In genomic region chr6:23983691-23984090, GRCh38 we compare ENCODE assay signal across 27 cellular contexts.
"Had no signal": no experiment of that assay in that cellular context is flagged by ENCODE, and none has a peak within 500 bp of the region (broad histone marks: within the 10 kb centered on the region; RNA-seq: fewer than 3 reads in every experiment).

No MANE protein-coding gene starts in this region.

- H3K36me3 Mint-ChIP-seq: immature natural killer cell; naive B cell; natural killer cell treated with Interleukin-12 subunit alpha and Interleukin-12 subunit beta and Interleukin-15 and Interleukin-18, amount 100 ng/mL, for 72 hours had no signal

- H3K4me3 ChIP-seq: dorsolateral prefrontal cortex, lower lobe of right lung, prostate gland, right atrium auricular region, smooth muscle cell, suprapubic skin, transverse colon, upper lobe of right lung, uterus had no signal

- H3K27me3 ChIP-seq: right atrium auricular region, suprapubic skin, transverse colon, upper lobe of right lung, uterus had no signal

- H3K4me3 Mint-ChIP-seq: immature natural killer cell; naive B cell; natural killer cell treated with Interleukin-12 subunit alpha and Interleukin-12 subunit beta and Interleukin-15 and Interleukin-18, amount 100 ng/mL, for 72 hours; neural crest cell; stimulated activated naive CD8-positive, alpha-beta T cell treated with anti-CD3 and anti-CD28 coated beads, Interleukin-15, amount 100 ng/mL, for 72 hours had no signal

- H3K4me2 ChIP-seq: smooth muscle cell had no signal

- H3K27ac ChIP-seq: dorsolateral prefrontal cortex, lower lobe of right lung, prostate gland, right atrium auricular region, suprapubic skin, transverse colon, upper lobe of right lung, uterus had no signal

- H3K9me3 ChIP-seq: lower lobe of right lung, prostate gland, right atrium auricular region, suprapubic skin, transverse colon, upper lobe of right lung, uterus had no signal

- H3K27me3 Mint-ChIP-seq: natural killer cell treated with Interleukin-12 subunit alpha and Interleukin-12 subunit beta and Interleukin-15 and Interleukin-18, amount 100 ng/mL, for 72 hours; stimulated activated naive CD8-positive, alpha-beta T cell treated with anti-CD3 and anti-CD28 coated beads, Interleukin-15, amount 100 ng/mL, for 72 hours had no signal

- H3K4me1 ChIP-seq: lower lobe of right lung, prostate gland, right atrium auricular region, suprapubic skin, upper lobe of right lung, uterus had no signal

- DNase-seq: cortex of kidney; dorsolateral prefrontal cortex; effector CD4-positive, alpha-beta T cell; head of caudate nucleus; immature natural killer cell; islet precursor cell; kidney glomerular epithelial cell; left ventricle myocardium superior; lower lobe of right lung; naive B cell; nucleus accumbens; stimulated activated CD4-positive, alpha-beta T cell treated with anti-CD3 and anti-CD28 coated beads, Interleukin-12 subunit alpha, Interleukin-12 subunit beta, amount 100 ng/mL, for 4 hours; stimulated activated CD4-positive, alpha-beta T cell treated with anti-CD3 and anti-CD28 coated beads, Interleukin-1b, Interleukin-23, amount 100 ng/mL, for 48 hours; stimulated activated CD4-positive, alpha-beta T cell treated with anti-CD3 and anti-CD28 coated beads, Interleukin-4, amount 100 ng/mL, for 1 hour; stimulated activated CD8-positive, alpha-beta memory T cell treated with anti-CD3 and anti-CD28 coated beads, Interleukin-4, amount 100 ng/mL, for 48 hours; stimulated activated naive CD4-positive, alpha-beta T cell; stimulated activated naive CD8-positive, alpha-beta T cell treated with anti-CD3 and anti-CD28 coated beads, Interleukin-15, amount 100 ng/mL, for 72 hours; transverse colon; upper lobe of right lung; uterus had no signal

- H3K4me1 Mint-ChIP-seq: immature natural killer cell; naive B cell; stimulated activated naive CD8-positive, alpha-beta T cell treated with anti-CD3 and anti-CD28 coated beads, Interleukin-15, amount 100 ng/mL, for 72 hours had no signal

- H3K9me3 Mint-ChIP-seq: neural crest cell; stimulated activated naive CD8-positive, alpha-beta T cell treated with anti-CD3 and anti-CD28 coated beads, Interleukin-15, amount 100 ng/mL, for 72 hours had no signal

- ATAC-seq: left ventricle myocardium superior; lower lobe of right lung; natural killer cell treated with Interleukin-12 subunit alpha and Interleukin-12 subunit beta and Interleukin-15 and Interleukin-18, amount 100 ng/mL, for 72 hours; sciatic nerve; stimulated activated naive CD8-positive, alpha-beta T cell treated with anti-CD3 and anti-CD28 coated beads, Interleukin-15, amount 100 ng/mL, for 72 hours; upper lobe of right lung had no signal

- H3K36me3 ChIP-seq: lower lobe of right lung, prostate gland, right atrium auricular region, suprapubic skin, transverse colon, upper lobe of right lung, uterus had no signal

- H3K27ac Mint-ChIP-seq: immature natural killer cell; naive B cell; natural killer cell treated with Interleukin-12 subunit alpha and Interleukin-12 subunit beta and Interleukin-15 and Interleukin-18, amount 100 ng/mL, for 72 hours; stimulated activated naive CD8-positive, alpha-beta T cell treated with anti-CD3 and anti-CD28 coated beads, Interleukin-15, amount 100 ng/mL, for 72 hours had no signal
